9 cellular contexts compared by ENCODE assay signal in the genomic region with DNA sequence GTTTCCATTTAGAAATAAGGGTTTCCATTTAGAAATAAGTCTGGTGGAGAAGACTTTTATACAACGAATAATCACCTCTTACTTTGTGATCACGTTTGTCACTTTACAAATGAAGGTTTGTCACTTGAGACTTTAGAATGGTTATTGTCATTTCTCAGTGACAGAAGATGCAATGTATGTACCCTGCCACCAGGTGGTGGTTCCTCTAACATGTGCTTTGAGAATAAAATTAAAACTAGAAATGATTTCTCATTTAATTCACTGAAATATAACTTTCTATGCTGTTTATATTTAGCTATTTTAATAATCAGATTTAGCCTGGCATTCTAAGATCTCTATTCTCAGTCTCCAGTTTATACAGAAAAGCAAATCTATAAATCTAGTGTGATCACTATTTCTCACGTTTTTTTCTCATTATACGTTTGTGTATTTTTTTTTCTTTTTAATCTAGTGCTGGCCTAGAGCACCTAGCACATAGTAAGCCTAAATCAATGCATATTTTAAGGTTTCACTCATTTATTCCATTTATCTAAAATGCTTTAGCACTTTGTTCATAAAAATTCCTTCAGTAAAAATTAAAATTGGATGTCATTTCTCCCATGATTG. TPM values are rescaled to one million over a fixed set of nuclear protein-coding genes. Genes with fewer than 3 reads are reported as not detected.
DNase-seq lines count a peak whose midpoint lies in the region; ATAC-seq, FAIRE-seq and TF ChIP-seq lines count a peak whose summit lies in the region.
"Had no signal": no experiment of that assay in that cellular context is flagged by ENCODE, and none has a peak within 500 bp of the region (broad histone marks: within the 10 kb centered on the region; RNA-seq: fewer than 3 reads in every experiment).

No MANE protein-coding gene starts in this region.

- FAIRE-seq in GM19239 (lab: Jason Lieb, UNC), result no peak
- peak; percentile 57 for FAIRE-seq in H1 (lab: Jason Lieb, UNC)
- FAIRE-seq: colon had no signal

- 66% methylated on average over 4 of the region's 4 CpGs; no CpG with 5 or more reads in 1 of the 2 experiments for WGBS in H1 (ENCODE audit: extremely low coverage in 1 of 2, insufficient coverage in 1 of 2, insufficient read length in 1 of 2, insufficient replicate concordance in 2 of 2, low coverage in 1 of 2, low lambda C conversion rate in 2 of 2, missing lambda C conversion rate in 1 of 2), 2 experiments
- 35 to 43% (median 42%) methylated on average over 4 of the region's 4 CpGs for WGBS in stomach, 5 donors

- CTCF ChIA-PET in BJ (lab: Yijun Ruan, JAX), result interaction anchor here (1.2 to 1.6 kb wide), 2 partner anchors 8 to 15 kb away, joined by 3 to 4 read pairs; no protein-coding TSS in a partner anchor
- CTCF ChIA-PET in H1 (lab: Charles Lee; ENCODE audit: partially characterized antibody), result interaction anchor here (0.6 to 5.1 kb wide), 20 partner anchors 9 to 733 kb away, joined by 3 to 28 read pairs (median 4); no protein-coding TSS in a partner anchor

- TF ChIP-seq POLR2A in H1 (IDR thresholded peaks at IDR 0.05; ENCODE audit: control extremely low read depth in 1 of 2, low read depth in 2 of 2, low read length in 2 of 2) (no peak), stomach (IDR thresholded peaks at IDR 0.05) (no peak)

- no peak overlapping the region for H2BK15ac ChIP-seq in H1 (ENCODE audit: low read length)

- H3K18ac ChIP-seq in H1 (ENCODE audit: extremely low read depth, low read length), result no peak overlapping the region

- H3K79me2 ChIP-seq in MM.1S (ENCODE audit: low read length) (no peaks in the 10 kb centered on the region), H1 (ENCODE audit: control insufficient read depth in 1 of 2, insufficient read depth in 2 of 2, low read length in 2 of 2) (no peaks in the 10 kb centered on the region)

- no peak overlapping the region for H4K5ac ChIP-seq in H1 (ENCODE audit: insufficient read length, low read depth, low read length)

- no peak overlapping the region; the same call in 1 of the 2 replicates for H3K4me2 ChIP-seq in MM.1S (ENCODE audit: low read depth, low read length)
- H3K4me2 ChIP-seq in H1 (ENCODE audit: insufficient read depth in 1 of 2, low read depth in 2 of 2, low read length in 2 of 2), result no peak overlapping the region

- no peaks in the 10 kb centered on the region for H3K36me3 ChIP-seq in BJ (ENCODE audit: control insufficient read depth, insufficient read depth, low read length)
- H3K36me3 ChIP-seq in MM.1S (replicated peaks; ENCODE audit: insufficient read depth, low read length), result no peaks in the 10 kb centered on the region
- H3K36me3 ChIP-seq in H1 (ENCODE audit: control insufficient read depth in 2 of 4, insufficient read depth in 4 of 4, low read length in 3 of 4), result no peaks in the 10 kb centered on the region
- no peaks in the 10 kb centered on the region for H3K36me3 ChIP-seq in stomach
- H3K36me3 ChIP-seq in effector memory CD4-positive, alpha-beta T cell (ENCODE audit: control insufficient read depth, insufficient read depth, low read length), result no peaks in the 10 kb centered on the region

- DNase-seq in BJ (ENCODE audit: low read depth) (no peak), GM19239 (ENCODE audit: insufficient read length, low spot score) (peak; percentile 3), MM.1S (peak; percentile 47), H1 (ENCODE audit: low read depth in 1 of 2, low spot score in 2 of 2) (no peak), stomach (no peak)
- no peak for DNase-seq in activated CD8-positive, alpha-beta memory T cell treated with anti-CD3 and anti-CD28 coated beads for 24 hours
- no peak for DNase-seq in activated T-cell treated with anti-CD3 and anti-CD28 coated beads, Interleukin-2, amount 50 U/mL, for 4 hours
- no peak for DNase-seq in effector memory CD4-positive, alpha-beta T cell

- TF ChIP-seq EP300 in H1 (IDR thresholded peaks at IDR 0.05; ENCODE audit: borderline replicate concordance in 1 of 2, low read depth in 2 of 2, low read length in 2 of 2) (no peak), stomach (IDR thresholded peaks at IDR 0.05) (no peak)

- H3K79me1 ChIP-seq in H1 (ENCODE audit: low read depth, low read length), result no peaks in the 10 kb centered on the region

- TF ChIP-seq CTCF in BJ (IDR thresholded peaks at IDR 0.05; ENCODE audit: insufficient read depth, low read depth, low read length) (peak; percentile 38), MM.1S (IDR thresholded peaks at IDR 0.05; ENCODE audit: low read length) (peak; percentile 64), H1 (IDR thresholded peaks at IDR 0.05; ENCODE audit: control extremely low read depth in 1 of 3, insufficient read depth in 1 of 3, low read depth in 1 of 3, low read length in 3 of 3) (peak in 2 of 3 experiments; percentile 29 to 56; a peak in 2 of 4 replicates), stomach (IDR thresholded peaks at IDR 0.05) (peak in 4 of 7 experiments; percentile 22 to 44 (median 36))

- POLR2A ChIA-PET in BJ (lab: Charles Lee) (no interaction called here), H1 (lab: Charles Lee; ENCODE audit: partially characterized antibody) (no interaction called here)

- peaks cover 11% of the 10 kb centered on the region for H3K9me3 Mint-ChIP-seq in activated T-cell treated with anti-CD3 and anti-CD28 coated beads, Interleukin-2, amount 50 U/mL, for 4 hours

- H4K91ac ChIP-seq in H1 (replicated peaks; ENCODE audit: insufficient read length, low read length), result no peak overlapping the region

- H2AFZ ChIP-seq in MM.1S (ENCODE audit: low read length) (peak overlapping the region; percentile 43; the same call in 1 of the 2 replicates), H1 (ENCODE audit: low read length) (no peak overlapping the region)

- intact Hi-C loops in stomach (cut with DNase I; ENCODE audit: low total_unique reads), result no loop called here

- no peaks in the 10 kb centered on the region for H3K27me3 Mint-ChIP-seq in activated T-cell treated with anti-CD3 and anti-CD28 coated beads, Interleukin-2, amount 50 U/mL, for 4 hours (ENCODE audit: low read depth)

- H3F3A ChIP-seq in MM.1S (ENCODE audit: insufficient read depth, low read length), result no peaks in the 10 kb centered on the region

- no peak overlapping the region for H3K56ac ChIP-seq in H1 (replicated peaks; ENCODE audit: insufficient read length, low read depth, low read length)

- H3K4me1 ChIP-seq in MM.1S (ENCODE audit: low read length), result no peaks in the 10 kb centered on the region
- H3K4me1 ChIP-seq in H1 (replicated peaks in 1 of 4; ENCODE audit: control insufficient read depth in 3 of 4, insufficient read depth in 4 of 4, low read length in 3 of 4), result no peaks in the 10 kb centered on the region
- H3K4me1 ChIP-seq in stomach, result no peaks in the 10 kb centered on the region
- H3K4me1 ChIP-seq in effector memory CD4-positive, alpha-beta T cell (ENCODE audit: control insufficient read depth, insufficient read depth, low read length, poor library complexity, severe bottlenecking), result no peaks in the 10 kb centered on the region

- no peak overlapping the region for H2BK12ac ChIP-seq in H1 (ENCODE audit: low read depth, low read length)

- H3K9ac ChIP-seq in MM.1S (ENCODE audit: low read length) (no peak overlapping the region), H1 (replicated peaks in 1 of 4; ENCODE audit: extremely low read depth in 1 of 4, low read depth in 3 of 4, low read length in 3 of 4) (no peak overlapping the region)

- peak; percentile 43 to 54 for TF ChIP-seq RAD21 in H1 (IDR thresholded peaks at IDR 0.05 in 1 of 2, conservative IDR thresholded peaks at IDR 0.05 in 1 of 2; ENCODE audit: low read depth in 2 of 2, low read length in 2 of 2)

- H2AK5ac ChIP-seq in H1 (ENCODE audit: low read depth, low read length), result no peak overlapping the region

- H2BK120ac ChIP-seq in H1 (replicated peaks; ENCODE audit: low read depth, low read length), result no peak overlapping the region

- H3K23ac ChIP-seq in H1 (ENCODE audit: insufficient read length), result no peak overlapping the region

- H2BK20ac ChIP-seq in H1 (ENCODE audit: low read length), result no peak overlapping the region

- H3K4me3 Mint-ChIP-seq in activated T-cell treated with anti-CD3 and anti-CD28 coated beads, Interleukin-2, amount 50 U/mL, for 4 hours, result no peak overlapping the region

- H3K14ac ChIP-seq in H1 (ENCODE audit: insufficient read length), result no peak overlapping the region

- H3K9me3 ChIP-seq in MM.1S (replicated peaks; ENCODE audit: insufficient read depth, low read length), result no peaks in the 10 kb centered on the region
- no peaks in the 10 kb centered on the region for H3K9me3 ChIP-seq in H1 (ENCODE audit: insufficient read depth in 2 of 2, low read depth in 1 of 2, low read length in 1 of 2)
- H3K9me3 ChIP-seq in stomach, result no peaks in the 10 kb centered on the region
- no peaks in the 10 kb centered on the region for H3K9me3 ChIP-seq in effector memory CD4-positive, alpha-beta T cell (ENCODE audit: control insufficient read depth, low read length)

- H3K23me2 ChIP-seq in H1 (ENCODE audit: low read depth, low read length), result no peaks in the 10 kb centered on the region

- no peak overlapping the region for H3K4me3 ChIP-seq in BJ (ENCODE audit: low read depth, low read length)
- peak overlapping the region; percentile 13; the same call in 1 of the 2 replicates for H3K4me3 ChIP-seq in MM.1S (ENCODE audit: low read length)
- no peak overlapping the region for H3K4me3 ChIP-seq in H1 (ENCODE audit: extremely low read depth in 1 of 4, insufficient read depth in 2 of 4, low read depth in 3 of 4, low read length in 4 of 4)
- no peak overlapping the region for H3K4me3 ChIP-seq in stomach
- H3K4me3 ChIP-seq in effector memory CD4-positive, alpha-beta T cell (ENCODE audit: insufficient read depth, low read depth, low read length, poor library complexity, severe bottlenecking), result no peak overlapping the region

- H4K20me1 ChIP-seq in MM.1S (ENCODE audit: insufficient read depth, low read length), result no peaks in the 10 kb centered on the region
- H4K20me1 ChIP-seq in H1 (replicated peaks in 1 of 2; ENCODE audit: control insufficient read depth in 1 of 2, insufficient read depth in 2 of 2, low read length in 2 of 2), result no peaks in the 10 kb centered on the region

- no peak overlapping the region for H4K8ac ChIP-seq in H1 (ENCODE audit: extremely low read depth, insufficient read depth, low read length)

- no peak for ATAC-seq in activated T-cell treated with anti-CD3 and anti-CD28 coated beads, Interleukin-2, amount 50 U/mL, for 4 hours

- H2BK5ac ChIP-seq in H1 (ENCODE audit: low read depth, low read length), result no peak overlapping the region

- H3K27me3 ChIP-seq in BJ (ENCODE audit: control insufficient read depth, insufficient read depth, low read length) (no peaks in the 10 kb centered on the region), MM.1S (replicated peaks; ENCODE audit: insufficient read depth, low read length) (no peaks in the 10 kb centered on the region), H1 (replicated peaks in 1 of 4; ENCODE audit: control insufficient read depth in 3 of 4, extremely low read depth in 1 of 4, insufficient read depth in 3 of 4, low read length in 3 of 4) (no peaks in the 10 kb centered on the region), stomach (no peaks in the 10 kb centered on the region)
- H3K27me3 ChIP-seq in effector memory CD4-positive, alpha-beta T cell (replicated peaks; ENCODE audit: control insufficient read depth, insufficient read depth, low read length, poor library complexity, severe bottlenecking), result no peaks in the 10 kb centered on the region

- no peaks in the 10 kb centered on the region for H3K4me1 Mint-ChIP-seq in activated T-cell treated with anti-CD3 and anti-CD28 coated beads, Interleukin-2, amount 50 U/mL, for 4 hours (ENCODE audit: low read depth)

- H3K27ac ChIP-seq in MM.1S (ENCODE audit: low read length) (no peak overlapping the region), H1 (ENCODE audit: low read depth, low read length) (no peak overlapping the region), stomach (no peak overlapping the region)
- H3K27ac ChIP-seq in effector memory CD4-positive, alpha-beta T cell (ENCODE audit: insufficient read depth, low read length, poor library complexity, severe bottlenecking), result no peak overlapping the region

- no peak overlapping the region for H3K4ac ChIP-seq in H1 (replicated peaks; ENCODE audit: insufficient read length, low read depth, low read length)

- no peaks in the 10 kb centered on the region for H3K36me3 Mint-ChIP-seq in activated T-cell treated with anti-CD3 and anti-CD28 coated beads, Interleukin-2, amount 50 U/mL, for 4 hours (ENCODE audit: insufficient read depth)

- no peaks in the 10 kb centered on the region for H3K9me2 ChIP-seq in MM.1S (replicated peaks; ENCODE audit: insufficient read depth, low read length)

RNA-seq across cellular contexts. Expression of a gene that starts 57.4 kb away (rescaled TPM):
- polyA plus RNA-seq in BJ (2011; rRNA removed) (not detected in 2 replicates), H1 (2011; rRNA removed) (not detected in 2 replicates), stomach (not detected)
- not detected in 2 replicates for polyA minus RNA-seq in BJ (2011; rRNA and poly(A)+ RNA removed)
- total RNA-seq in H1 (2021; fragmentation: NEBNext Ultra II Directional; extraction: Animal tissue kit (Norgen Biotek cat#: 25700)), result not detected in 2 replicates
- not detected for polyA plus RNA-seq in H1 (2011; cell fraction: cytosol; rRNA removed)
- not detected for polyA plus RNA-seq in H1 (2011; cell fraction: nucleus; rRNA removed)
- not detected in 4 replicates for polyA plus RNA-seq in H1 (2012, experiment 1 of 2)
- polyA plus RNA-seq in H1 (2012, experiment 2 of 2), result not detected
- not detected for polyA plus RNA-seq in H1 (2013, experiment 1 of 2)
- not detected for polyA plus RNA-seq in H1 (2013, experiment 2 of 2)
- polyA minus RNA-seq in H1 (2011; rRNA and poly(A)+ RNA removed), result not detected in 2 replicates
- not detected for polyA minus RNA-seq in H1 (2011; cell fraction: cytosol; rRNA and poly(A)+ RNA removed)
- polyA minus RNA-seq in H1 (2011; cell fraction: nucleus; rRNA and poly(A)+ RNA removed), result not detected
- total RNA-seq in stomach, result not detected
- not detected for total RNA-seq in activated T-cell treated with anti-CD3 and anti-CD28 coated beads, Interleukin-2, amount 50 U/mL, for 4 hours

Comparison
In these comparisons a context has a peak if more than half of its experiments do, and no peak if none do; other contexts are left out.
1. DNase-seq: peak in GM19239 (single experiment) and MM.1S (single experiment); none in BJ (single experiment), H1 (0 of 2), stomach (single experiment), activated CD8-positive, alpha-beta memory T cell treated with anti-CD3 and anti-CD28 coated beads for 24 hours (single experiment), activated T-cell treated with anti-CD3 and anti-CD28 coated beads, Interleukin-2, amount 50 U/mL, for 4 hours (single experiment) and effector memory CD4-positive, alpha-beta T cell (0 of 3).
2. Peak in every context shown above with its lines, with median percentiles within 50 percentile points of each other: CTCF ChIP-seq.